ENCODE assay signal across 9 cellular contexts in genomic region chr7:35593896-35594295, GRCh38.
DNase-seq lines count a peak whose midpoint lies in the region; ATAC-seq and TF ChIP-seq lines count a peak whose summit lies in the region.
"Had no signal": no experiment of that assay in that cellular context is flagged by ENCODE, and none has a peak within 500 bp of the region (broad histone marks: within the 10 kb centered on the region; RNA-seq: fewer than 3 reads in every experiment).

No MANE protein-coding gene starts in this region.

- H3K4me1 Mint-ChIP-seq in Caco-2 (ENCODE audit: low read depth, unreplicated experiment), result peaks cover 8% of the 10 kb centered on the region

- TF ChIP-seq POLR2A in lower leg skin (IDR thresholded peaks at IDR 0.05), result no peak

- H3K36me3 Mint-ChIP-seq in Caco-2 (ENCODE audit: insufficient read depth, unreplicated experiment), result no peaks in the 10 kb centered on the region

- BruUV-seq in Caco-2 (replicated peaks; lab: Mats Ljungman, UMichigan), result no TSS peak

- no peaks in the 10 kb centered on the region for H3K36me3 ChIP-seq in Caco-2 (ENCODE audit: control insufficient read depth, insufficient read depth, low read length)

- no peaks in the 10 kb centered on the region for H3K9me3 ChIP-seq in Caco-2

- intact Hi-C loops in Caco-2 (cut with micrococcal nuclease; ENCODE audit: unreplicated experiment) (no loop called here), lower leg skin (cut with DNase I; ENCODE audit: low total_unique reads) (no loop called here)

- H3K4me1 ChIP-seq in Caco-2, result peaks cover 12% of the 10 kb centered on the region; the same call in 1 of the 2 replicates

- CTCF ChIA-PET in Caco-2 (lab: Charles Lee), result interaction anchor here (1.2 kb wide), 1 partner anchor 30 kb away, joined by 3 read pairs; no protein-coding TSS in a partner anchor

- H3K9me3 Mint-ChIP-seq in Caco-2 (ENCODE audit: unreplicated experiment), result no peaks in the 10 kb centered on the region

- no peak overlapping the region for H3K4me3 Mint-ChIP-seq in Caco-2 (ENCODE audit: unreplicated experiment)

- H3K27me3 Mint-ChIP-seq in Caco-2 (ENCODE audit: insufficient read depth, unreplicated experiment), result peaks cover 9% of the 10 kb centered on the region

- 69 to 72% methylated on average over 8 of the region's 8 CpGs for WGBS in lower leg skin, 2 donors

- ATAC-seq in GM19324 (IDR thresholded peaks at IDR 0.05; ENCODE audit: low FRiP score, unreplicated experiment), result no peak
- ATAC-seq in GM21576 (IDR thresholded peaks at IDR 0.05; ENCODE audit: unreplicated experiment), result no peak
- ATAC-seq: left colon had no signal

- in situ Hi-C loops in GM13977 (cut with MboI; ENCODE audit: low pct_unique_long_range_greater_than_20kb, low sequenced_read_pairs, unreplicated experiment), result no loop called here
- in situ Hi-C loops in SK-MEL-5 (cut with HindIII; ENCODE audit: low pct_unique_long_range_greater_than_20kb, low sequenced_read_pairs), result no loop called here

- H3K27ac Mint-ChIP-seq in Caco-2 (ENCODE audit: unreplicated experiment), result no peak overlapping the region

- POLR2A ChIA-PET in Caco-2 (lab: Charles Lee), result no interaction called here

- H3K4me3 ChIP-seq in Caco-2 (ENCODE audit: low read depth, low read length), result no peak overlapping the region
- no peak overlapping the region for H3K4me3 ChIP-seq in lower leg skin (ENCODE audit: low read depth, poor library complexity, severe bottlenecking)

- DNase-seq in Caco-2 (peak in 1 of 2 experiments; percentile 31), GM13977 (ENCODE audit: low spot score) (no peak), SK-MEL-5 (ENCODE audit: low read depth, low spot score) (peak; percentile 55), iPS-NIHi11 (ENCODE audit: low spot score) (peak; percentile 66), lower leg skin (ENCODE audit: low spot score in 2 of 2) (no peak), COR-L47 (lab: John Stamatoyannopoulos, UW) (no peak)
- DNase-seq: left colon had no signal

- H3K27me3 ChIP-seq in Caco-2 (replicated peaks; ENCODE audit: control insufficient read depth, insufficient read depth, low read length), result no peaks in the 10 kb centered on the region

- TF ChIP-seq CTCF in Caco-2 (IDR thresholded peaks at IDR 0.05; ENCODE audit: insufficient read depth in 1 of 2, low read depth in 1 of 2, low read length in 1 of 2, severe bottlenecking in 1 of 2, unreplicated experiment in 1 of 2) (peak; percentile 16 to 57), GM13977 (IDR thresholded peaks at IDR 0.05; ENCODE audit: extremely low read depth, insufficient read depth, missing control alignments) (peak; percentile 44), lower leg skin (IDR thresholded peaks at IDR 0.05) (no peak)

Comparison
In these comparisons a context has a peak if more than half of its experiments do, and no peak if none do; other contexts are left out.
1. DNase-seq: peak in SK-MEL-5 (single experiment) and iPS-NIHi11 (single experiment); none in GM13977 (single experiment), lower leg skin (0 of 2) and COR-L47 (single experiment).
2. CTCF ChIP-seq: peak in Caco-2 (2 of 2) and GM13977 (single experiment); none in lower leg skin (0 of 3).